In the genomic region with DNA sequence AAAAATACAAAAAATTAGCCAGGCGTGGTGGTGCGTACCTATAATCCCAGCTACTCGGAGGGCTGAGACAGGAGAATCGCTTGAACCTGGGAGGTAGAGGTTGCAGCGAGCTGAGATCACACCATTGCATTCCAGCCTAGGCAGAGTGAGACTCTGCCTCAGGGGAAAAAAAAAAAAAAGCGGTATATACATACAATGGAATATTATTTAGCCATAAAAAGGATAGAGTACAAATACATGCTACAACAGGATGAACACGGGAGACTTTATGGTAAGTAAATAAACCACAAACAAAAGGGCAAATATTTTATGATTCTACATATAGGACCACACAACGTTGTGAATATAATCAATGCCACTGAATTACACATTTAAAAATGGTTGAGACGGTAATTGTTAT, we compare ENCODE assay signal across 1 cellular context.
A peak's percentile ranks its signal among the peaks of the same experiment; 100 is the strongest.
TF ChIP-seq lines count a peak whose summit lies in the region.

No MANE protein-coding gene starts in this region.

TF ChIP-seq in HEK293, 187 proteins besides CTCF, POLR2A, EP300 and RAD21:
- TF ChIP-seq, protein P1, sequence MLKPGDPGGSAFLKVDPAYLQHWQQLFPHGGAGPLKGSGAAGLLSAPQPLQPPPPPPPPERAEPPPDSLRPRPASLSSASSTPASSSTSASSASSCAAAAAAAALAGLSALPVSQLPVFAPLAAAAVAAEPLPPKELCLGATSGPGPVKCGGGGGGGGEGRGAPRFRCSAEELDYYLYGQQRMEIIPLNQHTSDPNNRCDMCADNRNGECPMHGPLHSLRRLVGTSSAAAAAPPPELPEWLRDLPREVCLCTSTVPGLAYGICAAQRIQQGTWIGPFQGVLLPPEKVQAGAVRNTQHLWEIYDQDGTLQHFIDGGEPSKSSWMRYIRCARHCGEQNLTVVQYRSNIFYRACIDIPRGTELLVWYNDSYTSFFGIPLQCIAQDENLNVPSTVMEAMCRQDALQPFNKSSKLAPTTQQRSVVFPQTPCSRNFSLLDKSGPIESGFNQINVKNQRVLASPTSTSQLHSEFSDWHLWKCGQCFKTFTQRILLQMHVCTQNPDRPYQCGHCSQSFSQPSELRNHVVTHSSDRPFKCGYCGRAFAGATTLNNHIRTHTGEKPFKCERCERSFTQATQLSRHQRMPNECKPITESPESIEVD (tag by site-specific recombination; IDR thresholded peaks at IDR 0.05) = no peak
- TF ChIP-seq, protein P2, sequence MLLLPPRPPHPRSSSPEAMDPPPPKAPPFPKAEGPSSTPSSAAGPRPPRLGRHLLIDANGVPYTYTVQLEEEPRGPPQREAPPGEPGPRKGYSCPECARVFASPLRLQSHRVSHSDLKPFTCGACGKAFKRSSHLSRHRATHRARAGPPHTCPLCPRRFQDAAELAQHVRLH (tag by site-specific recombination; IDR thresholded peaks at IDR 0.05) = 0 out of 2 replicates have a peak, but pooled peaks have one; percentile 62
- peak; percentile 88 for TF ChIP-seq ZNF146 (tag by site-specific recombination; IDR thresholded peaks at IDR 0.05)
